ENCODE assay signal across 8 cellular contexts in genomic region chr16:3135120-3135715, GRCh38. TPM values are rescaled to one million over a fixed set of nuclear protein-coding genes. Genes with fewer than 3 reads are reported as not detected.
DNase-seq lines count a peak whose midpoint lies in the region; ATAC-seq, FAIRE-seq and TF ChIP-seq lines count a peak whose summit lies in the region.

No MANE protein-coding gene starts in this region.

- FAIRE-seq in H54 (lab: Jason Lieb, UNC) = no peak

- DNase-seq in H54 (ENCODE audit: insufficient read length, low spot score) = no peak
- no peak for DNase-seq in activated CD4-positive, alpha-beta memory T cell treated with anti-CD3 and anti-CD28 coated beads, Interleukin-2, amount 10 ng/mL, durations not matched to agents 7 days and 5 days
- no peak for DNase-seq in stimulated activated naive CD8-positive, alpha-beta T cell treated with anti-CD3 and anti-CD28 coated beads, Interleukin-15, Interleukin-2, amounts not matched to agents 100 U/mL and 50 U/mL, for 24 hours
- DNase-seq in NCI-H1436 treated with DMSO at 0.1 percent for 48 hours (lab: John Stamatoyannopoulos, UW) = no peak
- DNase-seq in DMS 273 treated with DMSO at 0.1 percent for 48 hours (lab: John Stamatoyannopoulos, UW) = no peak
- no peak for DNase-seq in islet precursor cell

- CTCF ChIA-PET in activated CD4-positive, alpha-beta memory T cell treated with anti-CD3 and anti-CD28 coated beads, Interleukin-2, amount 10 ng/mL, durations not matched to agents 7 days and 5 days (lab: Charles Lee) = interaction anchor here (0.6 to 11.8 kb wide), 24 partner anchors 10 to 322 kb away, joined by 3 to 254 read pairs (median 4); partner anchors contain the start of genes PAQR4 and ZSCAN10

- TF ChIP-seq POLR2A in H54 (IDR thresholded peaks at IDR 0.05; ENCODE audit: low read depth, low read length) = peak; percentile 85

- peak overlapping the region; percentile 85 to 94 (median 91) for H3K9ac ChIP-seq in BLaER1 treated with 17β-estradiol and CSF1 and Interleukin-3, amounts not matched to agents 10 nM and 100 nM

- H3K4me1 ChIP-seq in BLaER1 treated with 17β-estradiol and CSF1 and Interleukin-3, amounts not matched to agents 10 nM and 100 nM = peaks cover 45 to 63% (median 59%) of the 10 kb centered on the region in 10 experiments

- peak overlapping the region; percentile 75 to 95 (median 88) for H3K4me2 ChIP-seq in BLaER1 treated with 17β-estradiol and CSF1 and Interleukin-3, amounts not matched to agents 10 nM and 100 nM

- H3K27ac ChIP-seq in BLaER1 treated with 17β-estradiol and CSF1 and Interleukin-3, amounts not matched to agents 10 nM and 100 nM = peak overlapping the region; percentile 74 to 89 (median 82); a peak in 21 of 22 replicates

- H3K36me3 Mint-ChIP-seq in activated CD4-positive, alpha-beta memory T cell treated with anti-CD3 and anti-CD28 coated beads, Interleukin-2, amount 10 ng/mL, durations not matched to agents 7 days and 5 days (ENCODE audit: low read depth) = peaks cover 19% of the 10 kb centered on the region

- no peaks in the 10 kb centered on the region for H3K9me3 ChIP-seq in BLaER1 treated with 17β-estradiol and CSF1 and Interleukin-3, amounts not matched to agents 10 nM and 100 nM (replicated peaks in 1 of 11)
- H3K9me3 ChIP-seq in iPS-18c (ENCODE audit: control insufficient read depth, insufficient read depth, low read length) = no peaks in the 10 kb centered on the region

- H3K27me3 ChIP-seq in BLaER1 treated with 17β-estradiol and CSF1 and Interleukin-3, amounts not matched to agents 10 nM and 100 nM = no peaks in the 10 kb centered on the region

- no peaks in the 10 kb centered on the region for H3K27me3 Mint-ChIP-seq in activated CD4-positive, alpha-beta memory T cell treated with anti-CD3 and anti-CD28 coated beads, Interleukin-2, amount 10 ng/mL, durations not matched to agents 7 days and 5 days

- H3K9me3 Mint-ChIP-seq in activated CD4-positive, alpha-beta memory T cell treated with anti-CD3 and anti-CD28 coated beads, Interleukin-2, amount 10 ng/mL, durations not matched to agents 7 days and 5 days = no peaks in the 10 kb centered on the region

- H4K20me1 ChIP-seq in BLaER1 treated with 17β-estradiol and CSF1 and Interleukin-3, amounts not matched to agents 10 nM and 100 nM = peaks cover 0 to 21% (median 0%) of the 10 kb centered on the region in 11 experiments; a peak in 5 of 22 replicates

- peaks cover 10 to 48% (median 38%) of the 10 kb centered on the region in 11 experiments; a peak in 20 of 22 replicates for H3K36me3 ChIP-seq in BLaER1 treated with 17β-estradiol and CSF1 and Interleukin-3, amounts not matched to agents 10 nM and 100 nM

- H3K4me3 Mint-ChIP-seq in activated CD4-positive, alpha-beta memory T cell treated with anti-CD3 and anti-CD28 coated beads, Interleukin-2, amount 10 ng/mL, durations not matched to agents 7 days and 5 days = peak overlapping the region; percentile 97

- H3K27ac Mint-ChIP-seq in activated CD4-positive, alpha-beta memory T cell treated with anti-CD3 and anti-CD28 coated beads, Interleukin-2, amount 10 ng/mL, durations not matched to agents 7 days and 5 days = peak overlapping the region; percentile 85

- peak overlapping the region; percentile 81 to 98 (median 86) for H3K4me3 ChIP-seq in BLaER1 treated with 17β-estradiol and CSF1 and Interleukin-3, amounts not matched to agents 10 nM and 100 nM
- H3K4me3 ChIP-seq in iPS-18c (ENCODE audit: insufficient read depth, low read depth, low read length) = peak overlapping the region; percentile 91

- POLR2A ChIA-PET in activated CD4-positive, alpha-beta memory T cell treated with anti-CD3 and anti-CD28 coated beads, Interleukin-2, amount 10 ng/mL, durations not matched to agents 7 days and 5 days (lab: Charles Lee) = interaction anchor here (0.6 to 5.0 kb wide), 34 partner anchors 9 to 819 kb away, joined by 3 to 51 read pairs (median 6); partner anchors contain the start of genes IL32, KCTD5, PKMYT1 and TNFRSF12A

- ATAC-seq in stimulated activated naive CD8-positive, alpha-beta T cell treated with anti-CD3 and anti-CD28 coated beads, Interleukin-15, Interleukin-2, amounts not matched to agents 100 U/mL and 50 U/mL, for 24 hours = peak; percentile 67

- H3K4me1 Mint-ChIP-seq in activated CD4-positive, alpha-beta memory T cell treated with anti-CD3 and anti-CD28 coated beads, Interleukin-2, amount 10 ng/mL, durations not matched to agents 7 days and 5 days = peaks cover 33% of the 10 kb centered on the region

RNA-seq across cellular contexts. Expression of gene ZNF213, which starts 0.4 kb away (rescaled TPM):
- 10 to 100 TPM; 10.5 to 11.6 TPM for total RNA-seq in activated CD4-positive, alpha-beta memory T cell treated with anti-CD3 and anti-CD28 coated beads, Interleukin-2, amount 10 ng/mL, durations not matched to agents 7 days and 5 days

RNA-seq across cellular contexts. Expression of gene ZNF205, which starts 22.8 kb away (rescaled TPM):
- total RNA-seq in activated CD4-positive, alpha-beta memory T cell treated with anti-CD3 and anti-CD28 coated beads, Interleukin-2, amount 10 ng/mL, durations not matched to agents 7 days and 5 days = not detected

RNA-seq across cellular contexts. Expression of gene ZSCAN10, which starts 36.1 kb away (rescaled TPM):
- total RNA-seq in activated CD4-positive, alpha-beta memory T cell treated with anti-CD3 and anti-CD28 coated beads, Interleukin-2, amount 10 ng/mL, durations not matched to agents 7 days and 5 days = under 1 TPM in 1 of 2 experiments, not detected in 1; 0.15 TPM

RNA-seq across cellular contexts. Expression of gene OR1F1, which starts 52.8 kb away (rescaled TPM):
- total RNA-seq in activated CD4-positive, alpha-beta memory T cell treated with anti-CD3 and anti-CD28 coated beads, Interleukin-2, amount 10 ng/mL, durations not matched to agents 7 days and 5 days = not detected
